In the genomic region with DNA sequence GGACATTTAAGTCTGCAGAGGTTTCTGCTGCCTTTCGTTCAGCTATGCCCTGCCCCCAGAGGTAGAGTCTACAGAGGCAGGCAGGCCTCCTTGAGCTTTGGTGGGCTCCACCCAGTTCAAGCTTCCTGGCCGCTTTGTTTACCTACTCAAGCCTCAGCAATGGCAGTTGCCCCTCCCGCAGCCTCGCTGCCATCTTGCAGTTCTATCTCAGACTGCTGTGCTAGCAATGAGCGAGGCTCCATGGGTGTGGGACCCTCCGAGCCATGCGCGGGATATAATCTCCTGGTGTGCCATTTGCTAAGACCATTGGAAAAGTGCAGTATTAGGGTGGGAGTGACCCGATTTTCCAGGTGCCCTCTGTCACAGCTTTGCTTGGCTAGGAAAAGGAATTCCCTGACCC, we compare ENCODE assay signal across 4 cellular contexts. TPM values are rescaled to one million over a fixed set of nuclear protein-coding genes. Genes with fewer than 3 reads are reported as not detected.
"Had no signal": no experiment of that assay in that cellular context is flagged by ENCODE, and none has a peak within 500 bp of the region (broad histone marks: within the 10 kb centered on the region; RNA-seq: fewer than 3 reads in every experiment).

No MANE protein-coding gene starts in this region.

RNA-seq across cellular contexts. Expression of a gene that starts 26.8 kb away (rescaled TPM):
- total RNA-seq: LHCN-M2, M059J, MCF 10A, NCI-H460 had no signal
